In the genomic region with DNA sequence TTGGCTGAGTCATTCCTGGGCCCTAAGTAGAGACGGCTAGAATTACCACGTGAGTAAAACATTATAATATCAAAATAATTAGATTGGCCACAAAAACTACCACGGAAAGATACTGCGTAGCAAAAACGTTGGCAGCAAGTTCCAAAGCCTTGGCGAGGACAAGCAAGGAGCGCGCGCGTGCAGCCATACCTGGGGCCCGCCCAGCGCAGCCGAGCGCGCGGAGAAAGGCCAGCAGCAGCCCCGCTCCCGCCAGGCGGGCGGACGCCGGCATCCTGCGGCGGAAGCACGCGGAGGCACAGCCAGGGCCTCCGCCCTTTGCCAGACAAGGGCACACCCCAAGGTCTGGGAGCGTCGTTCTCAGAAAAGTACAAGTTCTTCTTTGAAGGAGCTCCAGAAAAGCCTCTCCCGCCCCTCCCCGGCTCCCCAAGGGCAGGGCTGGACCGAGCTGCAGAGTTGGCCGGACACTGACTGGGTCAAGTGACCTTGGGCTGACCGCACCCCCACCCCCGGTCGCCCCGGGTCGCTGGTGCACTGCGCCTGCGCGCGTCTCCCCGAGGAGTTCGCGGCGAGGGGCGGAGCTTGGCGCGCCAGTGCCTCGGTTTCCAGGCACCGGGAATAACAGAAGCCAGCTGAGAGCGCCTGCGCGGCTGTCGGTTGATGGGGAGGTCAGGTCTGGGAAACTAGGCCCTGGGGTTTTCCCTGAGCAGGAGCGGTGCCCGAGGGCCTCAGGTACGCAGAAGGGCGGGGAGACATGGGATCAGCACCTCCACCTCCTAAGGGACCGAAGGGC, we compare ENCODE assay signal across 8 cellular contexts. TPM values are rescaled to one million over a fixed set of nuclear protein-coding genes. Genes with fewer than 3 reads are reported as not detected.
DNase-seq lines count a peak whose midpoint lies in the region; ATAC-seq and TF ChIP-seq lines count a peak whose summit lies in the region.

A gene with protein sequence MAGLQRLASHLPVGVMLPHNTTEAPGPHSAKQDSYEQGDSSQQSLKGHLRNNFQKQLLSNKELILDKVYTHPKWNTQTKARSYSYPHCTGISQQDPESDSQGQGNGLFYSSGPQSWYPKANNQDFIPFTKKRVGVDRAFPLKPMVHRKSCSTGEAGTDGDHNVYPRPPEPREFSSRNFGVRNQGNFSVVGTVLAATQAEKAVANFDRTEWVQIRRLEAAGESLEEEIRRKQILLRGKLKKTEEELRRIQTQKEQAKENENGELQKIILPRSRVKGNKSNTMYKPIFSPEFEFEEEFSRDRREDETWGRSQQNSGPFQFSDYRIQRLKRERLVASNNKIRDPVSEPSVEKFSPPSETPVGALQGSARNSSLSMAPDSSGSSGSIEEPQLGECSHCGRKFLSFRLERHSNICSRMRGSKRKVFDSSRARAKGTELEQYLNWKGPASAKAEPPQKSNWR (plus strand): TSS at position 621 of the 790 bp plus-strand sequence. CDS start 933 bp downstream, outside the sequence.

- H3K4me3 ChIP-seq in GM12865 (ENCODE audit: low read depth, low read length) = peak within 1 kb of the TSS; percentile 89
- H3K4me3 ChIP-seq in WERI-Rb-1 (ENCODE audit: low read depth, low read length) = peak within 1 kb of the TSS; percentile 44
- H3K4me3 ChIP-seq in cardiac fibroblast (replicated peaks in 1 of 2; ENCODE audit: low read depth in 2 of 2, low read length in 2 of 2) = peak within 1 kb of the TSS; percentile 53 to 64
- H3K4me3 ChIP-seq in skin epidermis = peak within 1 kb of the TSS; percentile 43 to 55 (median 45)

- peak within 1 kb of the TSS in 3 of 5 donors; percentile 19 to 61 (median 54) for H3K4me3 Mint-ChIP-seq in immature natural killer cell

- peaks cover 8 to 16% of the 10 kb centered on the region in 2 donors for H3K4me1 Mint-ChIP-seq in immature natural killer cell

- H3K27me3 ChIP-seq in WERI-Rb-1 (ENCODE audit: insufficient read depth, low read depth, severe bottlenecking) = no peaks in the 10 kb centered on the region

- no peaks in the 10 kb centered on the region for H3K36me3 Mint-ChIP-seq in immature natural killer cell

- H3K27ac ChIP-seq in WERI-Rb-1 (peak within 1 kb of the TSS; percentile 63), skin epidermis (peak within 1 kb of the TSS; percentile 68 to 95 (median 84))

- no peaks in the 10 kb centered on the region for H3K9me3 Mint-ChIP-seq in immature natural killer cell

- TF ChIP-seq CTCF in GM12865 (IDR thresholded peaks at IDR 0.05; ENCODE audit: insufficient read depth, low read depth, low read length, missing control alignments) = no peak
- no peak for TF ChIP-seq CTCF in WERI-Rb-1 (IDR thresholded peaks at IDR 0.05; ENCODE audit: low read depth, low read length)
- no peak for TF ChIP-seq CTCF in cardiac fibroblast (IDR thresholded peaks at IDR 0.05; ENCODE audit: low read depth, low read length)

- no peaks in the 10 kb centered on the region for H3K36me3 ChIP-seq in WERI-Rb-1

- ATAC-seq in HG02759 (IDR thresholded peaks at IDR 0.05; ENCODE audit: unreplicated experiment) (peak; percentile 82), GM18873 (IDR thresholded peaks at IDR 0.05; ENCODE audit: low FRiP score, unreplicated experiment) (no peak)

- H3K27me3 Mint-ChIP-seq in immature natural killer cell (ENCODE audit: low read depth in 3 of 3) = peaks cover 0 to 2% (median 2%) of the 10 kb centered on the region in 3 donors

- no peaks in the 10 kb centered on the region for H3K9me3 ChIP-seq in WERI-Rb-1 (ENCODE audit: severe bottlenecking)

- H3K27ac Mint-ChIP-seq in immature natural killer cell = peak within 1 kb of the TSS in 3 of 6 donors; percentile 42 to 65 (median 63)

- DNase-seq in GM12865 (ENCODE audit: low read depth) = peak; percentile 89
- peak; percentile 46 for DNase-seq in NCI-H2029 treated with DMSO at 0.1 percent for 48 hours (lab: John Stamatoyannopoulos, UW)
- DNase-seq in WERI-Rb-1 = peak; percentile 67
- DNase-seq in cardiac fibroblast (ENCODE audit: low read depth in 2 of 2) = peak; percentile 90 to 94
- peak; percentile 44 to 50 (median 46) for DNase-seq in immature natural killer cell

RNA-seq across cellular contexts. Expression of the gene that starts here (rescaled TPM):
- polyA plus RNA-seq in immature natural killer cell = under 1 TPM in 1 of 3 donors, not detected in 2; 0.58 TPM

Comparison
In these comparisons a context has a peak if more than half of its experiments do, and no peak if none do; other contexts are left out.
1. Peak in DNase-seq in immature natural killer cell; RNA of the gene not detected or under 1 TPM.